In the genomic region with DNA sequence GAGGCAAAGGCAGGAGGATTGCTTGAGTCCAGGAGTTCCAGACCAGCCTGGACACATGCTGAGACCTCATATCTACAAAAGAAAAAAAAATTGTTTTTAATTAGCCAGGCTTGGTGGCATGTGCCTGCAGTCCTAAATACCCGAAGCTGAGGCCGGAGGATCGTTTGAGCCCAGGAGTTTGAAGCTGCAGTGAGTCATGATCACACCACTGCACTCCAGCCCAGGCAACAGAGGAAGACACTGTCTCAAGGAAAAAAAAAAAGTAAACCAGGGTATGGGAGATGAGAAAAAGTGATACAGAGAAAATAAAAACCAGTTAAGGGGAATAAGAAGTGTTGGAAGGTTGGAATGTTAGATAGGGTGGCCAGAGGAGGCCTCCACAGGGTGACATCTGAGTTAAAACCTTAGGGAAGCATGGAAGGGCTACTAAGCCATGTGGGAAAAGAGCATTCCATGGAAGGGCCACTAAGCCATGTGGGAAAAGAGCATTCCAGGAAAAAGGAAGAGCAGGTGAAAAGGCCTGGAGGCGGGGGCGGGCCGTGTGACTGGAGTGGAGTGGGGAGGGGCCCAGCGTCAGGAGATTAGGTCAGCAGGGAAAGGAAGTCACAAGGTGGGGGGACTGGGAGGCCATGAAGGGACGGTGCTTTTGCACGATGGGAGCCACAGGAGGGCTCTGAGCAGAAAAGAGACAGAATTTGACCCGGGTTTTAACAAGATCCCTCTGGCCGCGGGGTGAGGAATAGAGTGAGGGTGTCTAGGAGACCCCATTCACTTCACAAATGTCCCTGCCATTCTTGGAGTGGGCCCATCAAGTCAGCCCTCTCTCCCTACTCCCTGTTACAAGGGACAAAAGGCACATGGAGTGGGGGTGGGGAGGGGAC, we compare ENCODE assay signal across 12 cellular contexts. TPM values are rescaled to one million over a fixed set of nuclear protein-coding genes. Genes with fewer than 3 reads are reported as not detected.
DNase-seq lines count a peak whose midpoint lies in the region.
"Had no signal": no experiment of that assay in that cellular context is flagged by ENCODE, and none has a peak within 500 bp of the region (broad histone marks: within the 10 kb centered on the region; RNA-seq: fewer than 3 reads in every experiment).

No MANE protein-coding gene starts in this region.

- H3K9me3 ChIP-seq in mesodermal cell (ENCODE audit: control insufficient read depth, low read length), result no peaks in the 10 kb centered on the region

- peaks cover 29% of the 10 kb centered on the region for H3K4me1 ChIP-seq in mesodermal cell (ENCODE audit: control insufficient read depth, insufficient read depth, low read length, poor library complexity, severe bottlenecking)

- H3K36me3 ChIP-seq in mesodermal cell (ENCODE audit: control insufficient read depth, insufficient read depth, low read length), result no peaks in the 10 kb centered on the region

- WGBS in mesodermal cell (ENCODE audit: insufficient coverage in 2 of 2), 2 experiments, result 42 to 53% methylated on average over 7 to 9 of the region's 12 CpGs

- peak; percentile 56 for DNase-seq in ELF-1 (ENCODE audit: low read depth, low spot score)
- DNase-seq in NCI-H69 (lab: John Stamatoyannopoulos, UW), result peak; percentile 80
- peak; percentile 25 for DNase-seq in dermis blood vessel endothelial cell
- no peak for DNase-seq in GOT3 (lab: John Stamatoyannopoulos, UW)
- no peak for DNase-seq in stimulated activated naive CD4-positive, alpha-beta T cell treated with Interleukin-2 at 50 U/mL for 16 hours (lab: John Stamatoyannopoulos, UW)
- DNase-seq in HT-29 (ENCODE audit: low spot score), result no peak
- no peak for DNase-seq in NAMALWA (ENCODE audit: low spot score)
- DNase-seq: COR-L47, kidney, NCI-H345 had no signal

- H3K4me3 ChIP-seq in mesodermal cell (ENCODE audit: extremely low read depth, insufficient read depth, low read length, poor library complexity, severe bottlenecking), result no peak overlapping the region

- peak overlapping the region; percentile 85 for H3K27ac ChIP-seq in mesodermal cell (ENCODE audit: low read depth, low read length, severe bottlenecking)
- H3K27ac ChIP-seq: HL-60 had no signal

RNA-seq across cellular contexts. Expression of a gene that starts 18.3 kb away (rescaled TPM):
- 12.9 and 14.0 TPM in 2 replicates for total RNA-seq in dermis blood vessel endothelial cell
- 2.8 TPM for polyA plus RNA-seq in mesodermal cell (2013, experiment 1 of 2)
- 2.9 TPM for polyA plus RNA-seq in mesodermal cell (2013, experiment 2 of 2)
- total RNA-seq in HT-29 (2014; rRNA removed; shearing (Covaris generic)), result 0.10 TPM in 1 of 2 replicates, not detected in the other

RNA-seq across cellular contexts. Expression of a gene that starts 53.7 kb away (rescaled TPM):
- total RNA-seq in dermis blood vessel endothelial cell, result 21.3 and 26.9 TPM in 2 replicates
- polyA plus RNA-seq in mesodermal cell (2013, experiment 1 of 2), result 43.4 TPM
- 44.6 TPM for polyA plus RNA-seq in mesodermal cell (2013, experiment 2 of 2)
- 23.3 and 24.4 TPM in 2 replicates for total RNA-seq in HT-29 (2014; rRNA removed; shearing (Covaris generic))

Comparison
In these comparisons a context has a peak if more than half of its experiments do, and no peak if none do; other contexts are left out.
1. DNase-seq: peak in ELF-1 (single experiment), NCI-H69 (single experiment) and dermis blood vessel endothelial cell (single experiment); none in GOT3 (single experiment), stimulated activated naive CD4-positive, alpha-beta T cell treated with Interleukin-2 at 50 U/mL for 16 hours (single experiment), HT-29 (single experiment) and NAMALWA (single experiment).
2. RNA of a gene that starts 18.3 kb away (total RNA-seq): 12.9 to 14.0 TPM in dermis blood vessel endothelial cell; 0.10 TPM in HT-29; every median in the first group is over 10 times any median in the second.